ENCODE assay signal across 12 cellular contexts in the genomic region with DNA sequence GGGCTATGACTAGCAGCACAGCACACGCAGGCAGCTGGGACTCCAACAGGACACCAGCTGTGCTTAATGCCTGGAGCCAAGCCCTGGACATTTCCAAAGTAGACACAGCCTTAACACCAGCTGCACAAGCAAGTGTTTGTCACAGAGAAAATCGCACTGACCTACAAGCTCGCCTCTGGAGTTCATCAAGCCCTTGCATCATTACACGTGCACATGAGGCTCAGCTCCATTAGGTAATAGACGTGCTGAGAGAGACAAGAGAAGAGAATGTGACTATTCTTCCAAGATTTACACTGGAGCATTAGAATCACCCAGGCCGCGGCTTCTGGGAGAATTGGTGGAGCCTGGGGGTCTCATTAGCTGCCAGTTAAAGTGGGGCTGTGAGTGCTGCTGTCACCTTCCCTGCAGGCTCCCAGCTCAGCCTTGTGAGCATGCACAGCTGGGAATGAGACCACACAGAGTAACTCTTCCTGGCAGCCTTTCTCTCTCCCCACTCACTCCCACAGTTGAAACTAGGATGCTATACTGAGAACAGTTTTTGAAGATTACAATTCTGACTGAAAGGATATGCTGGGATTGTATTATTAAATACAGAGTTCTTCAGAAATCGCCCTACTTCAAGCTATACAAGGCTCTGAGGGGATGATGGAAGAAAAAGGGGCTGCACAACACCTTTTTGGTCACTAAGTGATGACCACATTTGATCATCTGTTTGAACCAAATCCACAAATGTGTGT. TPM values are rescaled to one million over a fixed set of nuclear protein-coding genes. Genes with fewer than 3 reads are reported as not detected.
DNase-seq lines count a peak whose midpoint lies in the region; ATAC-seq and TF ChIP-seq lines count a peak whose summit lies in the region.
"Had no signal": no experiment of that assay in that cellular context is flagged by ENCODE, and none has a peak within 500 bp of the region (broad histone marks: within the 10 kb centered on the region; RNA-seq: fewer than 3 reads in every experiment).

No MANE protein-coding gene starts in this region.

- peaks cover 6% of the 10 kb centered on the region for H3K27me3 Mint-ChIP-seq in activated CD4-positive, alpha-beta T cell treated with anti-CD3 and anti-CD28 coated beads, Interleukin-2, amount 10 ng/mL, durations not matched to agents 7 days and 5 days

- peak; percentile 97 for ATAC-seq in Right ventricle myocardium inferior

- H3K27ac Mint-ChIP-seq in activated CD4-positive, alpha-beta T cell treated with anti-CD3 and anti-CD28 coated beads, Interleukin-2, amount 10 ng/mL, durations not matched to agents 7 days and 5 days: no peak overlapping the region

- no peaks in the 10 kb centered on the region for H3K36me3 Mint-ChIP-seq in activated CD4-positive, alpha-beta T cell treated with anti-CD3 and anti-CD28 coated beads, Interleukin-2, amount 10 ng/mL, durations not matched to agents 7 days and 5 days (ENCODE audit: low read depth)

- peak in 1 of 2 donors; percentile 56 for TF ChIP-seq EP300 in tibial nerve (IDR thresholded peaks at IDR 0.05)

- intact Hi-C loops in Right ventricle myocardium inferior (cut with DNase I): no loop called here

- DNase-seq in Right ventricle myocardium inferior (ENCODE audit: missing footprints) (peak; percentile 77), right atrium auricular region (ENCODE audit: low spot score) (no peak), cardiac fibroblast (ENCODE audit: low read depth in 2 of 2) (peak; percentile 3 to 12), islet precursor cell (peak; percentile 78), tibial nerve (ENCODE audit: low spot score in 2 of 2) (peak; percentile 22 to 48), NCI-H510A treated with DMSO at 0.1 percent for 48 hours (lab: John Stamatoyannopoulos, UW) (no peak)
- DNase-seq in activated CD4-positive, alpha-beta T cell treated with anti-CD3 and anti-CD28 coated beads, Interleukin-2, amount 10 ng/mL, durations not matched to agents 7 days and 5 days: no peak
- DNase-seq in stimulated activated CD4-positive, alpha-beta T cell treated with anti-CD3 and anti-CD28 coated beads, Interleukin-1b, Interleukin-23, amount 100 ng/mL, for 48 hours: no peak
- DNase-seq: activated T-cell treated with anti-CD3 and anti-CD28 coated beads for 4 hours, NCI-H1436 treated with DMSO at 0.1 percent for 48 hours had no signal

- peaks cover 0 to 17% of the 10 kb centered on the region in 2 donors for H3K9me3 ChIP-seq in right atrium auricular region
- H3K9me3 ChIP-seq in tibial nerve: peaks cover 0 to 18% (median 0%) of the 10 kb centered on the region in 4 donors

- TF ChIP-seq POLR2A in tibial nerve (IDR thresholded peaks at IDR 0.05): no peak

- H3K4me1 ChIP-seq in right atrium auricular region (no peaks in the 10 kb centered on the region), tibial nerve (no peaks in the 10 kb centered on the region)

- H3K27me3 ChIP-seq in right atrium auricular region: no peaks in the 10 kb centered on the region
- H3K27me3 ChIP-seq in tibial nerve: no peaks in the 10 kb centered on the region

- H3K4me3 Mint-ChIP-seq in activated CD4-positive, alpha-beta T cell treated with anti-CD3 and anti-CD28 coated beads, Interleukin-2, amount 10 ng/mL, durations not matched to agents 7 days and 5 days: no peak overlapping the region

- CTCF ChIA-PET in activated CD4-positive, alpha-beta T cell treated with anti-CD3 and anti-CD28 coated beads, Interleukin-2, amount 10 ng/mL, durations not matched to agents 7 days and 5 days (lab: Charles Lee): interaction anchor here (1.0 kb wide), 1 partner anchor 11 kb away, joined by 3 read pairs; no protein-coding TSS in a partner anchor

- H3K9me3 Mint-ChIP-seq in activated CD4-positive, alpha-beta T cell treated with anti-CD3 and anti-CD28 coated beads, Interleukin-2, amount 10 ng/mL, durations not matched to agents 7 days and 5 days: no peaks in the 10 kb centered on the region

- H3K4me1 Mint-ChIP-seq in activated CD4-positive, alpha-beta T cell treated with anti-CD3 and anti-CD28 coated beads, Interleukin-2, amount 10 ng/mL, durations not matched to agents 7 days and 5 days: no peaks in the 10 kb centered on the region

- 10 to 26% methylated on average over 8 of the region's 8 CpGs for WGBS in tibial nerve, 2 donors

- POLR2A ChIA-PET in activated CD4-positive, alpha-beta T cell treated with anti-CD3 and anti-CD28 coated beads, Interleukin-2, amount 10 ng/mL, durations not matched to agents 7 days and 5 days (lab: Charles Lee): no interaction called here

- H3K36me3 ChIP-seq in right atrium auricular region: no peaks in the 10 kb centered on the region
- H3K36me3 ChIP-seq in tibial nerve: no peaks in the 10 kb centered on the region

- TF ChIP-seq CTCF in right atrium auricular region (IDR thresholded peaks at IDR 0.05) (no peak), cardiac fibroblast (IDR thresholded peaks at IDR 0.05; ENCODE audit: low read depth, low read length) (no peak), tibial nerve (IDR thresholded peaks at IDR 0.05) (no peak)

- H3K27ac ChIP-seq in right atrium auricular region (no peak overlapping the region), tibial nerve (no peak overlapping the region)

- no peak overlapping the region for H3K4me3 ChIP-seq in right atrium auricular region
- no peak overlapping the region for H3K4me3 ChIP-seq in cardiac fibroblast (replicated peaks in 1 of 2; ENCODE audit: low read depth in 2 of 2, low read length in 2 of 2)
- H3K4me3 ChIP-seq in tibial nerve: no peak overlapping the region

RNA-seq across cellular contexts. Expression of a gene that starts 10.6 kb away (rescaled TPM):
- total RNA-seq in Right ventricle myocardium inferior (not detected), right atrium auricular region (not detected), tibial nerve (not detected)
- not detected for total RNA-seq in activated CD4-positive, alpha-beta T cell treated with anti-CD3 and anti-CD28 coated beads, Interleukin-2, amount 10 ng/mL, durations not matched to agents 7 days and 5 days
- total RNA-seq: epithelial cell of proximal tubule, kidney epithelial cell had no signal

RNA-seq across cellular contexts. Expression of a gene that starts 57.8 kb away (rescaled TPM):
- total RNA-seq in Right ventricle myocardium inferior: 15.9 TPM
- 1 to 10 TPM; 7.8 to 8.9 TPM for total RNA-seq in right atrium auricular region
- 10 to 100 TPM; 22.3 to 38.4 (median 23.5) TPM for total RNA-seq in tibial nerve
- 10 to 100 TPM; 47.3 to 51.2 TPM for total RNA-seq in activated CD4-positive, alpha-beta T cell treated with anti-CD3 and anti-CD28 coated beads, Interleukin-2, amount 10 ng/mL, durations not matched to agents 7 days and 5 days

RNA-seq across cellular contexts. Expression of a gene that starts 58.2 kb away (rescaled TPM):
- total RNA-seq in Right ventricle myocardium inferior: 9.5 TPM
- 1 to 10 TPM; 5.1 to 8.6 TPM for total RNA-seq in right atrium auricular region
- total RNA-seq in tibial nerve: 10 to 100 TPM; 19.2 to 25.1 (median 21.9) TPM
- 10 to 100 TPM; 18.4 to 20.4 TPM for total RNA-seq in activated CD4-positive, alpha-beta T cell treated with anti-CD3 and anti-CD28 coated beads, Interleukin-2, amount 10 ng/mL, durations not matched to agents 7 days and 5 days

Comparison
In these comparisons a context has a peak if more than half of its experiments do, and no peak if none do; other contexts are left out.
1. DNase-seq: peak in Right ventricle myocardium inferior (single experiment), cardiac fibroblast (2 of 2), islet precursor cell (single experiment) and tibial nerve (2 of 2); none in right atrium auricular region (single experiment), activated CD4-positive, alpha-beta T cell treated with anti-CD3 and anti-CD28 coated beads, Interleukin-2, amount 10 ng/mL, durations not matched to agents 7 days and 5 days (single experiment), stimulated activated CD4-positive, alpha-beta T cell treated with anti-CD3 and anti-CD28 coated beads, Interleukin-1b, Interleukin-23, amount 100 ng/mL, for 48 hours (single experiment) and NCI-H510A treated with DMSO at 0.1 percent for 48 hours (single experiment).